In the genomic region with DNA sequence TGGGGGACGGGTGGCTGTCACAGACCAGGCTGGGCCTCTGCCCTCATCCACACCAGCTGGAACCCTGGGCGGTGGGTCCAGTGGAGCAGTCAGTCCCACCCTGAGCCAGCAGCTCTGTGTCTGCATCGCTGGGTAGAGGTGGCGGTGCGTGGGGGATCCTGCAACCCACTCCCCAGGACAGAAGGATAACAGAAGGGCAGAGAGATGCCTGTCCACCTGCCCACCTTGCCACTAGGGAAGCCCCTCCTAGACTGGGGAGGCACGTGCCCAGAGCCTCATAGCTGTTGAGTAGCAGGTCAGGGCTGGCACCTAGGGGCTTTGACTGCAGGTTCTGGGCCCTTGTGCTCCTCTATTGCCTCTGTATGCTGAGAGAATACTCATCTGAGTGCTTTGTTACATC, we compare ENCODE assay signal across 15 cellular contexts. TPM values are rescaled to one million over a fixed set of nuclear protein-coding genes. Genes with fewer than 3 reads are reported as not detected.
DNase-seq lines count a peak whose midpoint lies in the region; ATAC-seq, FAIRE-seq and TF ChIP-seq lines count a peak whose summit lies in the region.
"Had no signal": no experiment of that assay in that cellular context is flagged by ENCODE, and none has a peak within 500 bp of the region (broad histone marks: within the 10 kb centered on the region; RNA-seq: fewer than 3 reads in every experiment).

No MANE protein-coding gene starts in this region.

- no peak overlapping the region for H3K27ac Mint-ChIP-seq in astrocyte (ENCODE audit: unreplicated experiment)
- H3K27ac Mint-ChIP-seq in activated naive CD4-positive, alpha-beta T cell treated with anti-CD3 and anti-CD28 coated beads, Interleukin-2, amount 10 ng/mL, durations not matched to agents 7 days and 5 days = no peak overlapping the region
- H3K27ac Mint-ChIP-seq: activated CD4-positive, alpha-beta T cell treated with anti-CD3 and anti-CD28 coated beads, Interleukin-2, amount 10 ng/mL, durations not matched to agents 24 days and 14 days had no signal

- no peak overlapping the region for H2AFZ ChIP-seq in ACC112 (ENCODE audit: low read length, unreplicated experiment)
- H2AFZ ChIP-seq in astrocyte (ENCODE audit: low read depth, low read length) = no peak overlapping the region

- H3K36me3 ChIP-seq in ACC112 (ENCODE audit: insufficient read depth, low read length) (no peaks in the 10 kb centered on the region), astrocyte (ENCODE audit: insufficient read depth, low read length) (no peaks in the 10 kb centered on the region), left lung (no peaks in the 10 kb centered on the region), WERI-Rb-1 (no peaks in the 10 kb centered on the region)

- H3K27ac ChIP-seq in ACC112 (ENCODE audit: low read depth, low read length) (no peak overlapping the region), astrocyte (ENCODE audit: low read depth, low read length) (no peak overlapping the region), left lung (no peak overlapping the region), WERI-Rb-1 (no peak overlapping the region)
- H3K27ac ChIP-seq: testis had no signal

- H3K9me3 ChIP-seq in astrocyte (ENCODE audit: insufficient read depth, low read depth, low read length) (no peaks in the 10 kb centered on the region), left lung (no peaks in the 10 kb centered on the region), WERI-Rb-1 (ENCODE audit: severe bottlenecking) (no peaks in the 10 kb centered on the region)
- H3K9me3 ChIP-seq: testis had no signal

- H3K27me3 Mint-ChIP-seq in astrocyte (ENCODE audit: low read depth, unreplicated experiment) = peaks cover 73% of the 10 kb centered on the region
- H3K27me3 Mint-ChIP-seq in activated naive CD4-positive, alpha-beta T cell treated with anti-CD3 and anti-CD28 coated beads, Interleukin-2, amount 10 ng/mL, durations not matched to agents 7 days and 5 days = peaks cover 88% of the 10 kb centered on the region

- H3K27me3 ChIP-seq in ACC112 (ENCODE audit: insufficient read depth, low read length) (no peaks in the 10 kb centered on the region), astrocyte (ENCODE audit: insufficient read depth, low read length) (peaks cover 15% of the 10 kb centered on the region), left lung (peaks cover 0 to 56% of the 10 kb centered on the region in 2 donors), WERI-Rb-1 (ENCODE audit: insufficient read depth, low read depth, severe bottlenecking) (peaks cover 29% of the 10 kb centered on the region)
- H3K27me3 ChIP-seq: testis had no signal

- no peak for TF ChIP-seq CTCF in astrocyte (IDR thresholded peaks at IDR 0.05; ENCODE audit: insufficient read depth, low read depth, low read length)
- no peak for TF ChIP-seq CTCF in left lung (IDR thresholded peaks at IDR 0.05)
- TF ChIP-seq CTCF in WERI-Rb-1 (IDR thresholded peaks at IDR 0.05; ENCODE audit: low read depth, low read length) = no peak

- no peaks in the 10 kb centered on the region for H3K36me3 Mint-ChIP-seq in astrocyte (ENCODE audit: low read depth, unreplicated experiment)
- H3K36me3 Mint-ChIP-seq in activated naive CD4-positive, alpha-beta T cell treated with anti-CD3 and anti-CD28 coated beads, Interleukin-2, amount 10 ng/mL, durations not matched to agents 7 days and 5 days = no peaks in the 10 kb centered on the region

- H4K20me1 ChIP-seq in astrocyte (ENCODE audit: insufficient read depth, low read length) = peaks cover 62% of the 10 kb centered on the region

- FAIRE-seq in astrocyte (lab: Jason Lieb, UNC) = no peak

- H3K4me3 ChIP-seq in ACC112 (ENCODE audit: low read depth, low read length) (peak overlapping the region; percentile 96), astrocyte (ENCODE audit: insufficient read depth, low read depth, low read length) (no peak overlapping the region), left lung (peak overlapping the region; percentile 65 to 75), skeletal muscle cell (ENCODE audit: low read depth, low read length) (peak overlapping the region; percentile 80), WERI-Rb-1 (ENCODE audit: low read depth, low read length) (no peak overlapping the region)

- H3K4me1 ChIP-seq in ACC112 (ENCODE audit: control insufficient read depth, insufficient read depth, low read length, unreplicated experiment) = peaks cover 41% of the 10 kb centered on the region
- peaks cover 17% of the 10 kb centered on the region for H3K4me1 ChIP-seq in astrocyte (ENCODE audit: insufficient read depth, low read length)
- peaks cover 3 to 91% of the 10 kb centered on the region in 2 donors for H3K4me1 ChIP-seq in left lung

- DNase-seq in astrocyte (ENCODE audit: low read depth) (no peak), left lung (peak in 1 of 2 donors; percentile 60), skeletal muscle cell (ENCODE audit: low read depth) (no peak), WERI-Rb-1 (no peak), retina (no peak)
- no peak for DNase-seq in activated naive CD4-positive, alpha-beta T cell treated with anti-CD3 and anti-CD28 coated beads, Interleukin-2, amount 10 ng/mL, durations not matched to agents 7 days and 5 days
- no peak for DNase-seq in activated CD8-positive, alpha-beta memory T cell treated with anti-CD3 and anti-CD28 coated beads for 24 hours
- DNase-seq: foreskin melanocyte; KBM-7; NCI-H187 treated with DMSO at 0.1 percent for 48 hours; NK-92 treated with Interleukin-12 subunit alpha and Interleukin-12 subunit beta, amount 100 ng/mL, for 24 hours; T-helper 1 cell; testis had no signal

- peaks cover 72% of the 10 kb centered on the region for H3K79me2 ChIP-seq in ACC112 (ENCODE audit: control insufficient read depth, insufficient read depth, low read length, unreplicated experiment)
- peaks cover 51% of the 10 kb centered on the region for H3K79me2 ChIP-seq in astrocyte (ENCODE audit: insufficient read depth, low read length)

- peaks cover 8% of the 10 kb centered on the region for H3K4me1 Mint-ChIP-seq in astrocyte (ENCODE audit: low read depth, unreplicated experiment)
- H3K4me1 Mint-ChIP-seq in activated naive CD4-positive, alpha-beta T cell treated with anti-CD3 and anti-CD28 coated beads, Interleukin-2, amount 10 ng/mL, durations not matched to agents 7 days and 5 days = peaks cover 17% of the 10 kb centered on the region

- H3K9me3 Mint-ChIP-seq in astrocyte (ENCODE audit: unreplicated experiment) = peaks cover 5% of the 10 kb centered on the region
- H3K9me3 Mint-ChIP-seq in activated naive CD4-positive, alpha-beta T cell treated with anti-CD3 and anti-CD28 coated beads, Interleukin-2, amount 10 ng/mL, durations not matched to agents 7 days and 5 days = no peaks in the 10 kb centered on the region
- H3K9me3 Mint-ChIP-seq: activated CD4-positive, alpha-beta T cell treated with anti-CD3 and anti-CD28 coated beads, Interleukin-2, amount 10 ng/mL, durations not matched to agents 24 days and 14 days had no signal

- H3K9ac ChIP-seq in astrocyte (ENCODE audit: low read length) = no peak overlapping the region

- no peak overlapping the region for H3K4me3 Mint-ChIP-seq in astrocyte (ENCODE audit: unreplicated experiment)
- H3K4me3 Mint-ChIP-seq in activated naive CD4-positive, alpha-beta T cell treated with anti-CD3 and anti-CD28 coated beads, Interleukin-2, amount 10 ng/mL, durations not matched to agents 7 days and 5 days = no peak overlapping the region

- intact Hi-C loops in left lung (cut with DNase I) = loop anchor here in 1 of 2 donors (10.0 kb wide), 1 partner anchor 49 kb away; no protein-coding TSS in a partner anchor

- no peak for ATAC-seq in left lung

- CTCF ChIA-PET in activated naive CD4-positive, alpha-beta T cell treated with anti-CD3 and anti-CD28 coated beads, Interleukin-2, amount 10 ng/mL, durations not matched to agents 7 days and 5 days (lab: Charles Lee) = interaction anchor here (1.0 kb wide), 3 partner anchors 30 to 57 kb away, joined by 4 read pairs; no protein-coding TSS in a partner anchor

- peak overlapping the region; percentile 98 for H3K4me2 ChIP-seq in astrocyte (ENCODE audit: low read length)

RNA-seq across cellular contexts. Expression of a gene that starts 2.4 kb away (rescaled TPM):
- total RNA-seq in astrocyte (1.2 and 1.9 TPM in 2 replicates), left lung (10 to 100 TPM; 24.7 to 27.1 TPM)

Comparison
In these comparisons a context has a peak if more than half of its experiments do, and no peak if none do; other contexts are left out.
1. H3K4me3 ChIP-seq: peak in ACC112 (single experiment), left lung (2 of 2) and skeletal muscle cell (single experiment); none in astrocyte (single experiment) and WERI-Rb-1 (single experiment).